Comparison of ENCODE assay signal across 14 cellular contexts in genomic region chr12:41795910-41796309, GRCh38.
A peak's percentile ranks its signal among the peaks of the same experiment; 100 is the strongest.
DNase-seq lines count a peak whose midpoint lies in the region; ATAC-seq and TF ChIP-seq lines count a peak whose summit lies in the region.
"Had no signal": no experiment of that assay in that cellular context is flagged by ENCODE, and none has a peak within 500 bp of the region (broad histone marks: within the 10 kb centered on the region; RNA-seq: fewer than 3 reads in every experiment).

No MANE protein-coding gene starts in this region.

- ATAC-seq in PC-3 (no peak; the same call in 1 of the 2 replicates), HG02870 (IDR thresholded peaks at IDR 0.05; ENCODE audit: unreplicated experiment) (no peak), GM19023 (IDR thresholded peaks at IDR 0.05; ENCODE audit: unreplicated experiment) (no peak)
- ATAC-seq: stimulated activated effector memory CD8-positive, alpha-beta T cell treated with anti-CD3 and anti-CD28 coated beads, Interleukin-12 subunit alpha, Interleukin-12 subunit beta, amount 100 ng/mL, for 72 hours had no signal

- DNase-seq in ACHN (peak; percentile 16), H7 (peak; percentile 59), PC-3 (peak; percentile 27), glutamatergic neuron (peak; percentile 51), transverse colon (no peak)
- DNase-seq in activated T-helper 1 cell treated with anti-CD3 and anti-CD28 coated beads, Interleukin-12 subunit alpha, Interleukin-12 subunit beta, Interleukin-2, Interleukin-4 antibody, amounts not matched to agents 30 ng/mL and 10 ng/mL and 1 ng/mL, durations not matched to agents 14 hours and 24 hours and 36 hours (ENCODE audit: low spot score): no peak
- DNase-seq: NCI-H1105 treated with DMSO at 0.1 percent for 48 hours; NCI-H446 treated with DMSO at 0.1 percent for 48 hours; stimulated activated CD4-positive, alpha-beta T cell treated with anti-CD3 and anti-CD28 coated beads, Interleukin-4, amount 100 ng/mL, for 24 hours had no signal

- in situ Hi-C loops in ACHN (cut with HindIII; ENCODE audit: low pct_ligation_motif_present, low pct_unique_long_range_greater_than_20kb, low sequenced_read_pairs) (no loop called here), transverse colon (cut with MboI; ENCODE audit: low pct_ligation_motif_present in 1 of 4, low pct_unique_long_range_greater_than_20kb in 1 of 4, low sequenced_read_pairs in 3 of 4) (no loop called here)

- no peak overlapping the region for H2AFZ ChIP-seq in PC-3 (ENCODE audit: low read length)

- no peaks in the 10 kb centered on the region for H3K4me1 Mint-ChIP-seq in glutamatergic neuron (ENCODE audit: low read depth, unreplicated experiment)
- H3K4me1 Mint-ChIP-seq in activated T-helper 1 cell treated with anti-CD3 and anti-CD28 coated beads, Interleukin-12 subunit alpha, Interleukin-12 subunit beta, Interleukin-2, Interleukin-4 antibody, amounts not matched to agents 30 ng/mL and 10 ng/mL and 1 ng/mL, durations not matched to agents 14 hours and 24 hours and 36 hours (ENCODE audit: low read depth): no peaks in the 10 kb centered on the region
- H3K4me1 Mint-ChIP-seq: B cell; stimulated activated effector memory CD8-positive, alpha-beta T cell treated with anti-CD3 and anti-CD28 coated beads, Interleukin-12 subunit alpha, Interleukin-12 subunit beta, amount 100 ng/mL, for 72 hours had no signal

- no peak overlapping the region for H3K4me2 ChIP-seq in PC-3 (ENCODE audit: low read length)

- no peaks in the 10 kb centered on the region for H3K36me3 ChIP-seq in H7 (replicated peaks; ENCODE audit: control insufficient read depth, insufficient read depth, low read length)
- H3K36me3 ChIP-seq in PC-3 (ENCODE audit: low read depth, low read length): no peaks in the 10 kb centered on the region
- H3K36me3 ChIP-seq in transverse colon: no peaks in the 10 kb centered on the region
- H3K36me3 ChIP-seq: right atrium auricular region had no signal

- H3K9me3 ChIP-seq in PC-3 (ENCODE audit: low read length) (peaks cover 5% of the 10 kb centered on the region), transverse colon (no peaks in the 10 kb centered on the region)

- TF ChIP-seq EP300 in transverse colon (IDR thresholded peaks at IDR 0.05; ENCODE audit: low read depth): no peak

- H3K9me2 ChIP-seq in PC-3 (replicated peaks; ENCODE audit: low read length): no peaks in the 10 kb centered on the region

- H3F3A ChIP-seq in PC-3 (ENCODE audit: low read length, unreplicated experiment): no peaks in the 10 kb centered on the region

- H3K4me1 ChIP-seq in PC-3 (ENCODE audit: insufficient read depth, low read length) (no peaks in the 10 kb centered on the region), transverse colon (no peaks in the 10 kb centered on the region)
- H3K4me1 ChIP-seq: right atrium auricular region had no signal

- H3K4me3 Mint-ChIP-seq in glutamatergic neuron (ENCODE audit: unreplicated experiment): no peak overlapping the region
- no peak overlapping the region for H3K4me3 Mint-ChIP-seq in activated T-helper 1 cell treated with anti-CD3 and anti-CD28 coated beads, Interleukin-12 subunit alpha, Interleukin-12 subunit beta, Interleukin-2, Interleukin-4 antibody, amounts not matched to agents 30 ng/mL and 10 ng/mL and 1 ng/mL, durations not matched to agents 14 hours and 24 hours and 36 hours
- H3K4me3 Mint-ChIP-seq: B cell; stimulated activated effector memory CD8-positive, alpha-beta T cell treated with anti-CD3 and anti-CD28 coated beads, Interleukin-12 subunit alpha, Interleukin-12 subunit beta, amount 100 ng/mL, for 72 hours had no signal

- no peaks in the 10 kb centered on the region for H3K79me2 ChIP-seq in PC-3 (ENCODE audit: low read length)

- POLR2A ChIA-PET in PC-3 (lab: Charles Lee; ENCODE audit: unreplicated experiment): no interaction called here

- WGBS in transverse colon (ENCODE audit: low coverage in 1 of 2), 2 donors: 78% methylated on average over 5 of the region's 5 CpGs; no CpG with 5 or more reads in 1 of the 2 donors

- H3K27me3 ChIP-seq in H7 (ENCODE audit: control insufficient read depth, insufficient read depth, low read length) (no peaks in the 10 kb centered on the region), PC-3 (ENCODE audit: low read length) (peaks cover 47% of the 10 kb centered on the region), transverse colon (no peaks in the 10 kb centered on the region)
- H3K27me3 ChIP-seq: right atrium auricular region had no signal

- no peak overlapping the region for H3K27ac Mint-ChIP-seq in glutamatergic neuron (ENCODE audit: unreplicated experiment)
- no peak overlapping the region for H3K27ac Mint-ChIP-seq in activated T-helper 1 cell treated with anti-CD3 and anti-CD28 coated beads, Interleukin-12 subunit alpha, Interleukin-12 subunit beta, Interleukin-2, Interleukin-4 antibody, amounts not matched to agents 30 ng/mL and 10 ng/mL and 1 ng/mL, durations not matched to agents 14 hours and 24 hours and 36 hours
- H3K27ac Mint-ChIP-seq: B cell; stimulated activated effector memory CD8-positive, alpha-beta T cell treated with anti-CD3 and anti-CD28 coated beads, Interleukin-12 subunit alpha, Interleukin-12 subunit beta, amount 100 ng/mL, for 72 hours had no signal

- CTCF ChIA-PET in PC-3 (lab: Charles Lee): no interaction called here

- intact Hi-C loops in PC-3 (cut with micrococcal nuclease) (no loop called here), transverse colon (cut with DNase I; ENCODE audit: low total_unique reads) (no loop called here)
- intact Hi-C loops in activated T-helper 1 cell treated with anti-CD3 and anti-CD28 coated beads, Interleukin-12 subunit alpha, Interleukin-12 subunit beta, Interleukin-2, Interleukin-4 antibody, amounts not matched to agents 30 ng/mL and 10 ng/mL and 1 ng/mL, durations not matched to agents 14 hours and 24 hours and 36 hours (cut with micrococcal nuclease): no loop called here

- H3K27ac ChIP-seq in PC-3 (ENCODE audit: low read length) (no peak overlapping the region), transverse colon (no peak overlapping the region)
- H3K27ac ChIP-seq: right atrium auricular region had no signal

- no peaks in the 10 kb centered on the region for H4K20me1 ChIP-seq in PC-3 (ENCODE audit: low read length)

- H3K9me3 Mint-ChIP-seq in glutamatergic neuron (ENCODE audit: unreplicated experiment): peaks cover under 1% of the 10 kb centered on the region
- H3K9me3 Mint-ChIP-seq in activated T-helper 1 cell treated with anti-CD3 and anti-CD28 coated beads, Interleukin-12 subunit alpha, Interleukin-12 subunit beta, Interleukin-2, Interleukin-4 antibody, amounts not matched to agents 30 ng/mL and 10 ng/mL and 1 ng/mL, durations not matched to agents 14 hours and 24 hours and 36 hours: peaks cover 2% of the 10 kb centered on the region

- H3K9ac ChIP-seq in PC-3 (ENCODE audit: low read length): no peak overlapping the region

- TF ChIP-seq CTCF in PC-3 (conservative IDR thresholded peaks at IDR 0.05; ENCODE audit: low read depth, low read length): peak; percentile 47
- no peak for TF ChIP-seq CTCF in glutamatergic neuron (IDR thresholded peaks at IDR 0.05; ENCODE audit: partially characterized antibody, unreplicated experiment)
- no peak for TF ChIP-seq CTCF in transverse colon (IDR thresholded peaks at IDR 0.05)

- no peaks in the 10 kb centered on the region for H3K27me3 Mint-ChIP-seq in glutamatergic neuron (ENCODE audit: unreplicated experiment)
- H3K27me3 Mint-ChIP-seq in activated T-helper 1 cell treated with anti-CD3 and anti-CD28 coated beads, Interleukin-12 subunit alpha, Interleukin-12 subunit beta, Interleukin-2, Interleukin-4 antibody, amounts not matched to agents 30 ng/mL and 10 ng/mL and 1 ng/mL, durations not matched to agents 14 hours and 24 hours and 36 hours (ENCODE audit: insufficient read depth): no peaks in the 10 kb centered on the region

- TF ChIP-seq POLR2A in transverse colon (IDR thresholded peaks at IDR 0.05): no peak

- BruUV-seq in PC-3 (replicated peaks; lab: Mats Ljungman, UMichigan): no TSS peak

- H3K4me3 ChIP-seq in H7 (ENCODE audit: insufficient read depth, low read depth, low read length) (no peak overlapping the region), PC-3 (ENCODE audit: low read length) (no peak overlapping the region), transverse colon (no peak overlapping the region)
- H3K4me3 ChIP-seq: right atrium auricular region had no signal

- H3K36me3 Mint-ChIP-seq in glutamatergic neuron (ENCODE audit: unreplicated experiment): peaks cover 4% of the 10 kb centered on the region
- no peaks in the 10 kb centered on the region for H3K36me3 Mint-ChIP-seq in activated T-helper 1 cell treated with anti-CD3 and anti-CD28 coated beads, Interleukin-12 subunit alpha, Interleukin-12 subunit beta, Interleukin-2, Interleukin-4 antibody, amounts not matched to agents 30 ng/mL and 10 ng/mL and 1 ng/mL, durations not matched to agents 14 hours and 24 hours and 36 hours (ENCODE audit: low read depth)
- H3K36me3 Mint-ChIP-seq: stimulated activated effector memory CD8-positive, alpha-beta T cell treated with anti-CD3 and anti-CD28 coated beads, Interleukin-12 subunit alpha, Interleukin-12 subunit beta, amount 100 ng/mL, for 72 hours had no signal

Comparison
In these comparisons a context has a peak if more than half of its experiments do, and no peak if none do; other contexts are left out.
1. DNase-seq: peak in ACHN (single experiment), H7 (single experiment), PC-3 (single experiment) and glutamatergic neuron (single experiment); none in activated T-helper 1 cell treated with anti-CD3 and anti-CD28 coated beads, Interleukin-12 subunit alpha, Interleukin-12 subunit beta, Interleukin-2, Interleukin-4 antibody, amounts not matched to agents 30 ng/mL and 10 ng/mL and 1 ng/mL, durations not matched to agents 14 hours and 24 hours and 36 hours (single experiment) and transverse colon (single experiment).